In the genomic region with DNA sequence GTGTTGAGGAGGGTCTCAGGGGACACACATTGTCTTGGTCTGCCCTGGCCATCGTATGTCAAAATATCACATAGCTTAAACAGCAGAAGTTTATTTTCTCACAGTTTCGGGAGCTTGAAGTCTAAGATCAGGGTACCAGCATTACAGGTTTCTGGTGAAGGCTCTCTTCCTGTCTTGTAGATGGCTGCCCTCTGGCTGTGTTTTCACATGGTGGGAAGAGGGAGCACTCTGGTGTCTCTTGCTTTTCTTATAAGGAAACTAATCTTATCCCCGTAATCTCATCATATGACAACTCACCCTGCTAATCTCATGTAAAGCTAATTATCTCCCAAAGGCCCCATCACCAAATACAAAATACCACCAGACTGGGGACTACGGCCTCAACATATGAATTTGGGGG, we compare ENCODE assay signal across 23 cellular contexts.
"Had no signal": no experiment of that assay in that cellular context is flagged by ENCODE, and none has a peak within 500 bp of the region (broad histone marks: within the 10 kb centered on the region; RNA-seq: fewer than 3 reads in every experiment).

No MANE protein-coding gene starts in this region.

- H3K9me3 ChIP-seq: ascending aorta, breast epithelium, colonic mucosa had no signal

- H3K27ac ChIP-seq: ascending aorta, breast epithelium, cardiac muscle cell, colonic mucosa had no signal

- H3K4me1 ChIP-seq: ascending aorta, breast epithelium, colonic mucosa had no signal

- H3K4me3 ChIP-seq: ascending aorta, breast epithelium, cardiac muscle cell, colonic mucosa had no signal

- H3K36me3 ChIP-seq: ascending aorta, breast epithelium, cardiac muscle cell, colonic mucosa had no signal

- DNase-seq: activated CD4-positive, alpha-beta memory T cell treated with anti-CD3 and anti-CD28 coated beads, Interleukin-2, amount 10 ng/mL, durations not matched to agents 7 days and 5 days; activated CD4-positive, alpha-beta T cell treated with anti-CD3 and anti-CD28 coated beads for 1 hour; activated CD4-positive, alpha-beta T cell treated with anti-CD3 and anti-CD28 coated beads for 4 hours; activated CD4-positive, alpha-beta T cell treated with anti-CD3 and anti-CD28 coated beads, Interleukin-2, amount 10 ng/mL, durations not matched to agents 7 days and 5 days; activated CD4-positive, alpha-beta T cell treated with anti-CD3 and anti-CD28 coated beads, Interleukin-2, amount 50 U/mL, for 4 hours; activated CD8-positive, alpha-beta memory T cell treated with anti-CD3 and anti-CD28 coated beads, Interleukin-2, amount 50 U/mL, for 48 hours; activated gamma-delta T cell; activated naive CD4-positive, alpha-beta T cell; activated naive CD4-positive, alpha-beta T cell treated with anti-CD3 and anti-CD28 coated beads, Interleukin-2, amount 10 ng/mL, durations not matched to agents 7 days and 5 days; activated naive CD8-positive, alpha-beta T cell treated with anti-CD3 and anti-CD28 coated beads, Interleukin-2, amount 10 ng/mL, durations not matched to agents 7 days and 5 days; activated T-cell treated with anti-CD3 and anti-CD28 coated beads for 4 hours; activated T-cell treated with anti-CD3 and anti-CD28 coated beads, Interleukin-2, amount 50 U/mL, for 24 hours; activated T-cell treated with anti-CD3 and anti-CD28 coated beads, Interleukin-2, amount 50 U/mL, for 72 hours; central memory CD4-positive, alpha-beta T cell; cerebellar nuclear complex; colonic mucosa; effector CD8-positive, alpha-beta T cell; foreskin fibroblast; head of caudate nucleus; T-helper 2 cell had no signal

- H3K27me3 ChIP-seq: ascending aorta, breast epithelium, cardiac muscle cell, colonic mucosa had no signal
